ENCODE assay signal across 21 cellular contexts in genomic region chr10:8306685-8307364, GRCh38.
DNase-seq lines count a peak whose midpoint lies in the region; ATAC-seq lines count a peak whose summit lies in the region.
"Had no signal": no experiment of that assay in that cellular context is flagged by ENCODE, and none has a peak within 500 bp of the region (broad histone marks: within the 10 kb centered on the region; RNA-seq: fewer than 3 reads in every experiment).

No MANE protein-coding gene starts in this region.

- H3K9me3 ChIP-seq in HUES48 (ENCODE audit: control insufficient read depth, insufficient read depth, low read length): no peaks in the 10 kb centered on the region
- H3K9me3 ChIP-seq: ovary, SJCRH30, tibial nerve had no signal

- DNase-seq in Daoy (ENCODE audit: low read depth) (peak; percentile 28), amniotic epithelial cell (ENCODE audit: low read depth) (peak; percentile 63), kidney tubule cell (ENCODE audit: low spot score) (peak; percentile 5), hippocampal formation (lab: John Stamatoyannopoulos, UW) (no peak), NOMO-1 treated with dmso at 0.1 percent for 144 hours (lab: John Stamatoyannopoulos, UW; ENCODE audit: unreplicated experiment) (no peak)
- DNase-seq: activated naive CD4-positive, alpha-beta T cell; AML-193; effector memory CD8-positive, alpha-beta T cell; kidney; naive thymus-derived CD8-positive, alpha-beta T cell; NCI-H1436; NCI-H2171; NCI-H526 treated with DMSO at 0.1 percent for 48 hours; ovary; SJCRH30; stimulated activated CD4-positive, alpha-beta T cell treated with anti-CD3 and anti-CD28 coated beads, Interleukin-2, amount 100 ng/mL, for 24 hours; stimulated activated naive CD8-positive, alpha-beta T cell treated with anti-CD3 and anti-CD28 coated beads, Interleukin-15, Interleukin-2, amounts not matched to agents 100 U/mL and 50 U/mL, for 24 hours had no signal

- peak overlapping the region; percentile 55 for H3K27ac ChIP-seq in HUES48 (ENCODE audit: low read depth, low read length)
- H3K27ac ChIP-seq: ovary, SJCRH30, tibial nerve had no signal

- no peaks in the 10 kb centered on the region for H3K36me3 ChIP-seq in HUES48 (ENCODE audit: control insufficient read depth, insufficient read depth, low read length)
- H3K36me3 ChIP-seq: ovary, SJCRH30, tibial nerve had no signal

- H3K27me3 ChIP-seq in HUES48 (ENCODE audit: control insufficient read depth, insufficient read depth, low read length): no peaks in the 10 kb centered on the region
- H3K27me3 ChIP-seq: ovary, SJCRH30, tibial nerve had no signal

- ATAC-seq in GM21717 (IDR thresholded peaks at IDR 0.05; ENCODE audit: unreplicated experiment) (no peak), GM19351 (IDR thresholded peaks at IDR 0.05; ENCODE audit: unreplicated experiment) (no peak)
- ATAC-seq: effector memory CD8-positive, alpha-beta T cell; naive thymus-derived CD8-positive, alpha-beta T cell; stimulated activated naive CD8-positive, alpha-beta T cell treated with anti-CD3 and anti-CD28 coated beads, Interleukin-15, Interleukin-2, amounts not matched to agents 100 U/mL and 50 U/mL, for 24 hours had no signal

- H3K4me3 ChIP-seq in HUES48 (ENCODE audit: low read depth, low read length): no peak overlapping the region
- H3K4me3 ChIP-seq: ovary, SJCRH30, tibial nerve had no signal

- H3K9ac ChIP-seq in HUES48 (ENCODE audit: low read depth, low read length): no peak overlapping the region

- peaks cover 20% of the 10 kb centered on the region for H3K4me1 ChIP-seq in HUES48 (ENCODE audit: control insufficient read depth, insufficient read depth, low read length)
- H3K4me1 ChIP-seq: SJCRH30, tibial nerve had no signal

Comparison
In these comparisons a context has a peak if more than half of its experiments do, and no peak if none do; other contexts are left out.
1. DNase-seq: peak in Daoy (single experiment), amniotic epithelial cell (single experiment) and kidney tubule cell (single experiment); none in hippocampal formation (0 of 2) and NOMO-1 treated with dmso at 0.1 percent for 144 hours (single experiment).